Comparison of ENCODE assay signal across 1 cellular context in the genomic region with DNA sequence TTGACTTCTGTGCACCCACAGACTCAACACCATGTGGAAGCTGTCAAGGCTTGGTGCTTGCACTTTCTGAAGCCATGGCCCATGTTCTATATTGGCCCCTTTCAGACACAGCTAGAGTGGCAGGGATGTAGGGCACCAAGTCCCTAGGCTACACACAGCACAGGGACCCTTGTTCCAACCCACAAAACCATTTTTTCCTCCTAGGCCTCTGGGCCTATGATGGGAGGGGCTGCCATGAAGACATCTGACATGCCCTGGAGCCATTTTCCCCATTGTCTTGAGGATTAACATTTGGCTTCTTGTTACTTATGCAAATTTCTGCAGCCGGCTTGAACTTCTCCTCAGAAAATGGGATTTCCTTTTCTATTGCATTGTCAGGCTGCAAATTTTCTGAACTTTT. TPM values are rescaled to one million over a fixed set of nuclear protein-coding genes. Genes with fewer than 3 reads are reported as not detected.
"Had no signal": no experiment of that assay in that cellular context is flagged by ENCODE, and none has a peak within 500 bp of the region (broad histone marks: within the 10 kb centered on the region; RNA-seq: fewer than 3 reads in every experiment).

No MANE protein-coding gene starts in this region.

RNA-seq across cellular contexts. Expression of a gene that starts 27.2 kb away (rescaled TPM):
- total RNA-seq: PC-9 had no signal
